Comparison of ENCODE assay signal across 1 cellular context in the genomic region with DNA sequence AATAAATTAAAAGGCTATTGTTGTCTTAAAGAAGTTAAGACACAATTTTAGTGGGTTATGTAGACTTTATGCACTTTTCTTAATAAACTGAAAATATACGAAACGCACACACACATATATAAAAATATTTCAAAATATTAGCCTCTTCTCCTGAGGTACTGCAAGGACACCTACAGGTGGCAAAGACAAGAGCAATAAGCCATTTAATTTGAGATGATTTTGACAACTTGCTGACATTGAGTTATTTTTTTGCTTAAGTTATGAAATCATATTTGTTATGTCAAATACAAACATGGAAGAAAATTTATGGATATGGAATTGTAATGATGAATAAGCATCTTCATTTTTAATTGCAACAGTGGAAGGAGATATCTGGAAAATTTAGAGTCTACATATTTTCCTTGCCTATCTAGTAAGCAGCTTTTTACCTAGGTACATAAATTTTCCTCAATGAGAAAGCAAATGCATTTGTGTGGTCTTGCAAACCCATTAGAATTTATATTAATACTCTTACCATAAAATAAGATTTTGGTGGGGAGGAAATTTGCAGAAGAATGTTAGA.
TF ChIP-seq lines count a peak whose summit lies in the region.

No MANE protein-coding gene starts in this region.

TF ChIP-seq in H1, 55 proteins besides CTCF, POLR2A, EP300 and RAD21:
- TF ChIP-seq, protein P1, sequence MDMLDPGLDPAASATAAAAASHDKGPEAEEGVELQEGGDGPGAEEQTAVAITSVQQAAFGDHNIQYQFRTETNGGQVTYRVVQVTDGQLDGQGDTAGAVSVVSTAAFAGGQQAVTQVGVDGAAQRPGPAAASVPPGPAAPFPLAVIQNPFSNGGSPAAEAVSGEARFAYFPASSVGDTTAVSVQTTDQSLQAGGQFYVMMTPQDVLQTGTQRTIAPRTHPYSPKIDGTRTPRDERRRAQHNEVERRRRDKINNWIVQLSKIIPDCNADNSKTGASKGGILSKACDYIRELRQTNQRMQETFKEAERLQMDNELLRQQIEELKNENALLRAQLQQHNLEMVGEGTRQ (IDR thresholded peaks at IDR 0.05; ENCODE audit: low read length), result no peak
- TF ChIP-seq JUN (IDR thresholded peaks at IDR 0.05; ENCODE audit: low read depth, low read length) (no peak), CREB1 (IDR thresholded peaks at IDR 0.05) (no peak), SIX5 (IDR thresholded peaks at IDR 0.05; ENCODE audit: low read depth, low read length) (no peak), YY1 (IDR thresholded peaks at IDR 0.05; ENCODE audit: low read depth, low read length) (no peak), RFX5 (IDR thresholded peaks at IDR 0.05; ENCODE audit: borderline replicate concordance, low read depth, low read length) (no peak), SP1 (IDR thresholded peaks at IDR 0.05; ENCODE audit: low read depth, low read length) (no peak), SP2 (IDR thresholded peaks at IDR 0.05; ENCODE audit: low read length) (no peak), MAX (IDR thresholded peaks at IDR 0.05) (no peak)
- TF ChIP-seq, protein P2, sequence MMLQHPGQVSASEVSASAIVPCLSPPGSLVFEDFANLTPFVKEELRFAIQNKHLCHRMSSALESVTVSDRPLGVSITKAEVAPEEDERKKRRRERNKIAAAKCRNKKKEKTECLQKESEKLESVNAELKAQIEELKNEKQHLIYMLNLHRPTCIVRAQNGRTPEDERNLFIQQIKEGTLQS (IDR thresholded peaks at IDR 0.05; ENCODE audit: insufficient read depth, low read depth, low read length), result no peak
